ENCODE assay signal across 23 cellular contexts in genomic region chr7:66236713-66237303, GRCh38. TPM values are rescaled to one million over a fixed set of nuclear protein-coding genes. Genes with fewer than 3 reads are reported as not detected.
A peak's percentile ranks its signal among the peaks of the same experiment; 100 is the strongest.
DNase-seq lines count a peak whose midpoint lies in the region; ATAC-seq and TF ChIP-seq lines count a peak whose summit lies in the region.
"Had no signal": no experiment of that assay in that cellular context is flagged by ENCODE, and none has a peak within 500 bp of the region (broad histone marks: within the 10 kb centered on the region; RNA-seq: fewer than 3 reads in every experiment).

No MANE protein-coding gene starts in this region.

- H3K4me2 ChIP-seq in SK-N-SH (no peak overlapping the region), hepatocyte (peak overlapping the region; percentile 70)

- no peaks in the 10 kb centered on the region for H3F3A ChIP-seq in SK-N-SH (replicated peaks; ENCODE audit: insufficient read depth)

- TF ChIP-seq EP300 in SK-N-SH (IDR thresholded peaks at IDR 0.05; ENCODE audit: borderline replicate concordance in 1 of 2, low read depth in 1 of 2, low read length in 1 of 2): no peak

- H4K20me1 ChIP-seq in SK-N-SH (ENCODE audit: insufficient read depth) (no peaks in the 10 kb centered on the region), hepatocyte (ENCODE audit: insufficient read depth, poor library complexity, severe bottlenecking) (no peaks in the 10 kb centered on the region)

- TF ChIP-seq POLR2A in vagina (IDR thresholded peaks at IDR 0.05) (no peak), lower leg skin (IDR thresholded peaks at IDR 0.05) (no peak)

- TF ChIP-seq RAD21 in SK-N-SH (IDR thresholded peaks at IDR 0.05; ENCODE audit: low read length): no peak

- no peak overlapping the region for H3K9ac ChIP-seq in SK-N-SH

- H3K36me3 Mint-ChIP-seq in naive thymus-derived CD8-positive, alpha-beta T cell: peaks cover 12 to 21% (median 16%) of the 10 kb centered on the region in 3 donors
- H3K36me3 Mint-ChIP-seq in activated T-cell treated with anti-CD3 and anti-CD28 coated beads, Interleukin-2, amount 50 U/mL, for 24 hours (ENCODE audit: low read depth): no peaks in the 10 kb centered on the region
- H3K36me3 Mint-ChIP-seq: activated CD4-positive, alpha-beta memory T cell treated with anti-CD3 and anti-CD28 coated beads for 36 hours had no signal

- ATAC-seq in SK-N-SH treated with all-trans-retinoic acid at 6 μM for 48 hours: peak; percentile 23; the same call in 2 of the 3 replicates
- no peak for ATAC-seq in naive thymus-derived CD8-positive, alpha-beta T cell
- ATAC-seq: K562; left ventricle myocardium superior; stimulated activated naive CD8-positive, alpha-beta T cell treated with anti-CD3 and anti-CD28 coated beads, Interleukin-15, Interleukin-2, amounts not matched to agents 100 U/mL and 50 U/mL, for 24 hours had no signal

- H3K27me3 ChIP-seq in SK-N-SH (ENCODE audit: insufficient read depth): no peaks in the 10 kb centered on the region
- H3K27me3 ChIP-seq in hepatocyte: no peaks in the 10 kb centered on the region
- H3K27me3 ChIP-seq in vagina: no peaks in the 10 kb centered on the region
- H3K27me3 ChIP-seq: adrenal gland, breast epithelium had no signal

- peaks cover 65% of the 10 kb centered on the region for H3K79me2 ChIP-seq in SK-N-SH (ENCODE audit: insufficient read depth)
- peaks cover 78% of the 10 kb centered on the region for H3K79me2 ChIP-seq in hepatocyte

- TF ChIP-seq CTCF in SK-N-SH (IDR thresholded peaks at IDR 0.05) (no peak), hepatocyte (IDR thresholded peaks at IDR 0.05; ENCODE audit: poor library complexity) (no peak), vagina (IDR thresholded peaks at IDR 0.05) (no peak), lower leg skin (IDR thresholded peaks at IDR 0.05) (no peak)

- CTCF ChIA-PET in SK-N-SH (lab: Yijun Ruan, JAX): interaction anchor here (0.9 to 2.3 kb wide), 3 partner anchors 10 to 66 kb away, joined by 3 to 7 read pairs (median 5); no protein-coding TSS in a partner anchor

- intact Hi-C loops in vagina (cut with DNase I) (no loop called here), lower leg skin (cut with DNase I; ENCODE audit: low total_unique reads) (no loop called here)

- DNase-seq in SK-N-SH (no peak), hepatocyte (ENCODE audit: low spot score) (no peak), vagina (ENCODE audit: extremely low spot score in 2 of 2) (no peak), NCI-H524 treated with DMSO at 0.1 percent for 48 hours (lab: John Stamatoyannopoulos, UW) (no peak), lower leg skin (ENCODE audit: low spot score in 2 of 2) (no peak)
- DNase-seq in naive thymus-derived CD8-positive, alpha-beta T cell: no peak
- DNase-seq in activated T-cell treated with anti-CD3 and anti-CD28 coated beads, Interleukin-2, amount 50 U/mL, for 24 hours: no peak
- DNase-seq: activated CD4-positive, alpha-beta memory T cell treated with anti-CD3 and anti-CD28 coated beads for 36 hours; activated effector memory CD4-positive, alpha-beta T cell treated with anti-CD3 and anti-CD28 coated beads, Interleukin-2, amount 50 U/mL, for 16 hours; adrenal gland; glutamatergic neuron; left ventricle myocardium superior; MM.1S; NCI-H1417 treated with DMSO at 0.1 percent for 48 hours; NCI-H526 treated with DMSO at 0.1 percent for 48 hours; stimulated activated CD4-positive, alpha-beta T cell treated with anti-CD3 and anti-CD28 coated beads, Interleukin-4, amount 100 ng/mL, for 24 hours; stimulated activated naive CD8-positive, alpha-beta T cell treated with anti-CD3 and anti-CD28 coated beads, Interleukin-15, Interleukin-2, amounts not matched to agents 100 U/mL and 50 U/mL, for 24 hours; T-helper 2 cell; WERI-Rb-1 had no signal

- POLR2A ChIA-PET in SK-N-SH (lab: Yijun Ruan, JAX): no interaction called here
- POLR2A ChIA-PET in naive thymus-derived CD8-positive, alpha-beta T cell (lab: Charles Lee): no interaction called here

- peaks cover 10 to 28% (median 15%) of the 10 kb centered on the region in 4 donors for H3K4me1 Mint-ChIP-seq in naive thymus-derived CD8-positive, alpha-beta T cell
- H3K4me1 Mint-ChIP-seq in activated T-cell treated with anti-CD3 and anti-CD28 coated beads, Interleukin-2, amount 50 U/mL, for 24 hours (ENCODE audit: low read depth): peaks cover 3% of the 10 kb centered on the region

- H3K9me3 Mint-ChIP-seq in naive thymus-derived CD8-positive, alpha-beta T cell: peaks cover 0 to 8% (median 0%) of the 10 kb centered on the region in 9 donors
- H3K9me3 Mint-ChIP-seq in activated T-cell treated with anti-CD3 and anti-CD28 coated beads, Interleukin-2, amount 50 U/mL, for 24 hours: no peaks in the 10 kb centered on the region

- H3K4me1 ChIP-seq in SK-N-SH (ENCODE audit: control insufficient read depth in 1 of 2, insufficient read depth in 2 of 2, low read depth in 1 of 2, low read length in 1 of 2) (peaks cover 8 to 10% of the 10 kb centered on the region in 2 experiments; a peak in 1 of 4 replicates), hepatocyte (ENCODE audit: insufficient read depth) (peaks cover 39% of the 10 kb centered on the region), vagina (peaks cover 36% of the 10 kb centered on the region)
- H3K4me1 ChIP-seq: breast epithelium had no signal

- peak overlapping the region in 6 of 10 donors; percentile 1 to 76 (median 64) for H3K27ac Mint-ChIP-seq in naive thymus-derived CD8-positive, alpha-beta T cell
- no peak overlapping the region for H3K27ac Mint-ChIP-seq in activated T-cell treated with anti-CD3 and anti-CD28 coated beads, Interleukin-2, amount 50 U/mL, for 24 hours
- H3K27ac Mint-ChIP-seq: activated CD4-positive, alpha-beta memory T cell treated with anti-CD3 and anti-CD28 coated beads for 36 hours had no signal

- H3K36me3 ChIP-seq in SK-N-SH (replicated peaks in 1 of 2; ENCODE audit: control insufficient read depth in 1 of 2, insufficient read depth in 2 of 2, low read length in 1 of 2) (peaks cover 7 to 21% of the 10 kb centered on the region in 2 experiments), hepatocyte (replicated peaks; ENCODE audit: insufficient read depth, low read depth) (no peaks in the 10 kb centered on the region), vagina (no peaks in the 10 kb centered on the region)
- H3K36me3 ChIP-seq: adrenal gland, breast epithelium, WERI-Rb-1 had no signal

- no peak overlapping the region for H2AFZ ChIP-seq in SK-N-SH (ENCODE audit: low read depth)
- H2AFZ ChIP-seq in hepatocyte: no peak overlapping the region

- no peaks in the 10 kb centered on the region for H3K27me3 Mint-ChIP-seq in naive thymus-derived CD8-positive, alpha-beta T cell
- no peaks in the 10 kb centered on the region for H3K27me3 Mint-ChIP-seq in activated T-cell treated with anti-CD3 and anti-CD28 coated beads, Interleukin-2, amount 50 U/mL, for 24 hours

- H3K4me3 Mint-ChIP-seq in naive thymus-derived CD8-positive, alpha-beta T cell: peak overlapping the region in 1 of 10 donors; percentile 29
- no peak overlapping the region for H3K4me3 Mint-ChIP-seq in activated T-cell treated with anti-CD3 and anti-CD28 coated beads, Interleukin-2, amount 50 U/mL, for 24 hours
- H3K4me3 Mint-ChIP-seq: activated CD4-positive, alpha-beta memory T cell treated with anti-CD3 and anti-CD28 coated beads for 36 hours had no signal

- H3K4me3 ChIP-seq in SK-N-SH (ENCODE audit: low read depth in 2 of 2, low read length in 1 of 2) (no peak overlapping the region), hepatocyte (no peak overlapping the region), vagina (no peak overlapping the region), lower leg skin (ENCODE audit: low read depth, poor library complexity, severe bottlenecking) (no peak overlapping the region)
- H3K4me3 ChIP-seq: adrenal gland, breast epithelium, coronary artery, K562 had no signal

- H3K9me3 ChIP-seq in SK-N-SH: no peaks in the 10 kb centered on the region
- H3K9me3 ChIP-seq in hepatocyte (ENCODE audit: low read depth): no peaks in the 10 kb centered on the region
- no peaks in the 10 kb centered on the region for H3K9me3 ChIP-seq in vagina
- H3K9me3 ChIP-seq: adrenal gland had no signal

- H3K9me2 ChIP-seq in SK-N-SH: no peaks in the 10 kb centered on the region
- no peaks in the 10 kb centered on the region for H3K9me2 ChIP-seq in hepatocyte (replicated peaks; ENCODE audit: insufficient read depth)

- H3K27ac ChIP-seq in SK-N-SH (ENCODE audit: low read depth in 2 of 2, low read length in 1 of 2) (no peak overlapping the region), hepatocyte (peak overlapping the region; percentile 79), vagina (peak overlapping the region; percentile 44)
- H3K27ac ChIP-seq: adrenal gland, coronary artery, WERI-Rb-1 had no signal

- WGBS in SK-N-SH (ENCODE audit: low lambda C conversion rate): 92% methylated on average over 2 of the region's 2 CpGs
- WGBS in hepatocyte (ENCODE audit: low lambda C conversion rate, missing lambda C conversion rate): 82% methylated on average over 2 of the region's 2 CpGs
- 71 to 84% methylated on average over 2 of the region's 2 CpGs for WGBS in lower leg skin, 2 donors

TF ChIP-seq in SK-N-SH treated with all-trans-retinoic acid at 6 μM for 48 hours, 23 proteins besides CTCF, POLR2A, EP300 and RAD21 (continues in another document):
- no peak for TF ChIP-seq PPARA (CRISPR knock-in tag; IDR thresholded peaks at IDR 0.05; ENCODE audit: borderline replicate concordance)

TF ChIP-seq in SK-N-SH, 30 proteins besides CTCF, POLR2A, EP300 and RAD21 (continues in another document):
- TF ChIP-seq ZBTB33 (IDR thresholded peaks at IDR 0.05; ENCODE audit: borderline replicate concordance, low read depth): no peak
- TF ChIP-seq RCOR1 (IDR thresholded peaks at IDR 0.05; ENCODE audit: low read length): no peak

RNA-seq across cellular contexts. Expression of gene TPST1, which starts 31.7 kb away (rescaled TPM):
- polyA plus RNA-seq in SK-N-SH (2012; rRNA removed): 36.4 and 46.4 TPM in 2 replicates
- 45.8 and 45.9 TPM in 2 replicates for polyA plus RNA-seq in SK-N-SH (2012; cell fraction: cytosol; rRNA removed)
- 20.5 and 33.6 TPM in 2 replicates for polyA plus RNA-seq in SK-N-SH (2012; cell fraction: nucleus; rRNA removed)
- total RNA-seq in hepatocyte: 91.2 and 101 TPM in 2 replicates
- 81.9 and 85.2 TPM in 2 replicates for polyA plus RNA-seq in hepatocyte
- total RNA-seq in naive thymus-derived CD8-positive, alpha-beta T cell: 1 to 10 TPM; 5.6 to 7.8 TPM
- polyA plus RNA-seq in naive thymus-derived CD8-positive, alpha-beta T cell: 10 to 100 TPM in 1 of 3 donors, 1 to 10 TPM in 2; 6.7 to 13.2 (median 8.3) TPM
- 52.3 TPM for total RNA-seq in vagina
- 10 to 100 TPM; 10.1 to 12.8 (median 11.2) TPM for total RNA-seq in lower leg skin

Comparison
In these comparisons a context has a peak if more than half of its experiments do, and no peak if none do; other contexts are left out.
1. H3K27ac ChIP-seq: peak in hepatocyte (single experiment) and vagina (single experiment); none in SK-N-SH (0 of 2).